Comparison of ENCODE assay signal across 13 cellular contexts in genomic region chr19:31570718-31571117, GRCh38.
DNase-seq lines count a peak whose midpoint lies in the region; ATAC-seq and TF ChIP-seq lines count a peak whose summit lies in the region.
"Had no signal": no experiment of that assay in that cellular context is flagged by ENCODE, and none has a peak within 500 bp of the region (broad histone marks: within the 10 kb centered on the region; RNA-seq: fewer than 3 reads in every experiment).

No MANE protein-coding gene starts in this region.

- no peak for DNase-seq in GM23338 (ENCODE audit: low spot score)
- DNase-seq in globus pallidus (ENCODE audit: low spot score): peak; percentile 7
- DNase-seq in pons (ENCODE audit: low spot score): peak; percentile 12
- no peak for DNase-seq in RKO (ENCODE audit: low spot score)
- DNase-seq in NCI-H446 treated with DMSO at 0.1 percent for 48 hours (lab: John Stamatoyannopoulos, UW): no peak
- no peak for DNase-seq in naive thymus-derived CD8-positive, alpha-beta T cell
- DNase-seq: Calu3; CD4-positive, alpha-beta T cell; DMS 273 treated with DMSO at 0.1 percent for 48 hours; GM23248 had no signal

- POLR2A ChIA-PET in naive thymus-derived CD8-positive, alpha-beta T cell (lab: Charles Lee): no interaction called here

- H4K20me1 ChIP-seq in GM23338 (replicated peaks; ENCODE audit: insufficient read depth): no peaks in the 10 kb centered on the region

- no peak overlapping the region for H3K4me2 ChIP-seq in GM23338

- H3K79me2 ChIP-seq in GM23338 (replicated peaks; ENCODE audit: insufficient read depth): no peaks in the 10 kb centered on the region

- peaks cover 23% of the 10 kb centered on the region; the same call in 2 of the 3 replicates for H3K4me1 Mint-ChIP-seq in GM23338
- H3K4me1 Mint-ChIP-seq in naive thymus-derived CD8-positive, alpha-beta T cell: no peaks in the 10 kb centered on the region
- H3K4me1 Mint-ChIP-seq: B cell had no signal

- no peak overlapping the region for H3K27ac Mint-ChIP-seq in GM23338
- H3K27ac Mint-ChIP-seq in naive thymus-derived CD8-positive, alpha-beta T cell: no peak overlapping the region
- H3K27ac Mint-ChIP-seq: B cell; CD4-positive, alpha-beta T cell had no signal

- peaks cover 6% of the 10 kb centered on the region; the same call in 1 of the 2 replicates for H3K4me1 ChIP-seq in GM23338 (ENCODE audit: insufficient read depth)
- H3K4me1 ChIP-seq: HAP-1 had no signal

- peak overlapping the region; percentile 34; the same call in 1 of the 2 replicates for H2AFZ ChIP-seq in GM23338
- H2AFZ ChIP-seq: GM23248 had no signal

- H3K4me3 Mint-ChIP-seq in GM23338: no peak overlapping the region
- H3K4me3 Mint-ChIP-seq in naive thymus-derived CD8-positive, alpha-beta T cell: no peak overlapping the region
- H3K4me3 Mint-ChIP-seq: B cell; CD4-positive, alpha-beta T cell had no signal

- no peaks in the 10 kb centered on the region for H3K27me3 ChIP-seq in GM23338 (ENCODE audit: insufficient read depth)

- ATAC-seq in GM23338: no peak
- no peak for ATAC-seq in naive thymus-derived CD8-positive, alpha-beta T cell

- H3K27ac ChIP-seq in GM23338 (ENCODE audit: low read depth): no peak overlapping the region
- H3K27ac ChIP-seq in VCaP: peak overlapping the region; percentile 99
- H3K27ac ChIP-seq: GM23248 had no signal

- H3K36me3 Mint-ChIP-seq in GM23338 (ENCODE audit: low read depth): no peaks in the 10 kb centered on the region
- H3K36me3 Mint-ChIP-seq in naive thymus-derived CD8-positive, alpha-beta T cell: peaks cover 0 to 5% (median 0%) of the 10 kb centered on the region in 3 donors

- H3F3A ChIP-seq in GM23338 (replicated peaks; ENCODE audit: low read depth): no peaks in the 10 kb centered on the region

- peaks cover 3% of the 10 kb centered on the region; the same call in 1 of the 3 replicates for H3K9me3 Mint-ChIP-seq in GM23338
- peaks cover 0 to 10% (median 0%) of the 10 kb centered on the region in 9 donors for H3K9me3 Mint-ChIP-seq in naive thymus-derived CD8-positive, alpha-beta T cell
- H3K9me3 Mint-ChIP-seq: CD4-positive, alpha-beta T cell had no signal

- peaks cover 3% of the 10 kb centered on the region for H3K27me3 Mint-ChIP-seq in GM23338 (ENCODE audit: insufficient read depth, low read depth, poor library complexity)
- peaks cover 0 to 11% (median 4%) of the 10 kb centered on the region in 5 donors for H3K27me3 Mint-ChIP-seq in naive thymus-derived CD8-positive, alpha-beta T cell
- H3K27me3 Mint-ChIP-seq: B cell; CD4-positive, alpha-beta T cell had no signal

- TF ChIP-seq CTCF in GM23338 (conservative IDR thresholded peaks at IDR 0.05; ENCODE audit: low read depth in 2 of 2): no peak
- TF ChIP-seq CTCF in VCaP (conservative IDR thresholded peaks at IDR 0.05): no peak

- H3K9me2 ChIP-seq in GM23338 (ENCODE audit: insufficient read depth): peaks cover 5% of the 10 kb centered on the region; the same call in 1 of the 2 replicates

- H3K4me3 ChIP-seq in GM23338: no peak overlapping the region
- H3K4me3 ChIP-seq: GM23248, HAP-1 had no signal

- H3K36me3 ChIP-seq in GM23338 (ENCODE audit: insufficient read depth): no peaks in the 10 kb centered on the region
- H3K36me3 ChIP-seq: HAP-1 had no signal

TF ChIP-seq in GM23338, 12 proteins besides CTCF, POLR2A, EP300 and RAD21 (continues in another document):
- TF ChIP-seq STAT1 (IDR thresholded peaks at IDR 0.05; ENCODE audit: unreplicated experiment): no peak
- TF ChIP-seq ZNF462 (CRISPR knock-in tag; IDR thresholded peaks at IDR 0.05): no peak
- TF ChIP-seq JUNB (IDR thresholded peaks at IDR 0.05; ENCODE audit: unreplicated experiment): no peak
- TF ChIP-seq ZNF114 (CRISPR knock-in tag; IDR thresholded peaks at IDR 0.05): no peak
- no peak for TF ChIP-seq CREB1 (CRISPR knock-in tag; IDR thresholded peaks at IDR 0.05; ENCODE audit: low read depth)
- TF ChIP-seq EZH2phosphoT487 (IDR thresholded peaks at IDR 0.05; ENCODE audit: unreplicated experiment): no peak
- TF ChIP-seq POLR2AphosphoS5 (IDR thresholded peaks at IDR 0.05; ENCODE audit: low read depth): no peak
- TF ChIP-seq REST (IDR thresholded peaks at IDR 0.05; ENCODE audit: unreplicated experiment): no peak
- no peak for TF ChIP-seq NANOG (IDR thresholded peaks at IDR 0.05; ENCODE audit: borderline replicate concordance)

Comparison
In these comparisons a context has a peak if more than half of its experiments do, and no peak if none do; other contexts are left out.
1. DNase-seq: peak in globus pallidus (single experiment) and pons (single experiment); none in GM23338 (single experiment), RKO (single experiment), NCI-H446 treated with DMSO at 0.1 percent for 48 hours (single experiment) and naive thymus-derived CD8-positive, alpha-beta T cell (0 of 10).